16 cellular contexts compared by ENCODE assay signal in genomic region chr5:55913396-55914140, GRCh38.
A peak's percentile ranks its signal among the peaks of the same experiment; 100 is the strongest.
DNase-seq lines count a peak whose midpoint lies in the region; ATAC-seq and FAIRE-seq lines count a peak whose summit lies in the region.
"Had no signal": no experiment of that assay in that cellular context is flagged by ENCODE, and none has a peak within 500 bp of the region (broad histone marks: within the 10 kb centered on the region; RNA-seq: fewer than 3 reads in every experiment).

No MANE protein-coding gene starts in this region.

- DNase-seq in small intestine (peak; percentile 39), HuH-7.5 (ENCODE audit: low spot score) (no peak), GM19240 (ENCODE audit: insufficient read length, low spot score) (no peak)
- DNase-seq in stimulated activated naive CD8-positive, alpha-beta T cell treated with anti-CD3 and anti-CD28 coated beads, Interleukin-15, Interleukin-2, amounts not matched to agents 100 U/mL and 50 U/mL, for 24 hours = no peak
- DNase-seq: activated CD4-positive, alpha-beta T cell treated with anti-CD3 and anti-CD28 coated beads for 1 hour; brain microvascular endothelial cell; GOT3; NCI-H187; NK-92 treated with Interleukin-12 subunit alpha and Interleukin-12 subunit beta, amount 100 ng/mL, for 24 hours had no signal

- H3K4me3 ChIP-seq in small intestine (ENCODE audit: low read depth in 1 of 2, low read length in 2 of 2) = no peak overlapping the region
- H3K4me3 ChIP-seq: hepatocyte, lung had no signal

- no peak overlapping the region for H3K27ac ChIP-seq in small intestine (ENCODE audit: low read depth in 1 of 2, low read length in 1 of 2)
- H3K27ac ChIP-seq: brain microvascular endothelial cell, hepatocyte had no signal

- peaks cover 0 to 2% of the 10 kb centered on the region in 2 donors for H3K4me1 ChIP-seq in small intestine (ENCODE audit: control insufficient read depth in 2 of 2, insufficient read depth in 1 of 2, low read depth in 1 of 2, low read length in 1 of 2)

- 46 to 78% (median 66%) methylated on average over 9 of the region's 9 CpGs for WGBS in small intestine, 3 donors

- ATAC-seq in GM19324 (IDR thresholded peaks at IDR 0.05; ENCODE audit: low FRiP score, unreplicated experiment) (peak; percentile 47), HG02678 (IDR thresholded peaks at IDR 0.05; ENCODE audit: unreplicated experiment) (peak; percentile 53), HG03442 (IDR thresholded peaks at IDR 0.05; ENCODE audit: unreplicated experiment) (peak; percentile 33)
- ATAC-seq in stimulated activated naive CD8-positive, alpha-beta T cell treated with anti-CD3 and anti-CD28 coated beads, Interleukin-15, Interleukin-2, amounts not matched to agents 100 U/mL and 50 U/mL, for 24 hours = no peak
- ATAC-seq: stimulated activated memory B cell treated with anti-CD40 and anti-IgM and Interleukin-4, amounts not matched to agents 10 μg/mL and 1 μg/mL and 100 μg/mL, for 72 hours had no signal

- no peaks in the 10 kb centered on the region for H3K9me3 ChIP-seq in small intestine (ENCODE audit: control insufficient read depth, low read depth)

- FAIRE-seq in small intestine (lab: Jason Lieb, UNC) = no peak
- FAIRE-seq: endothelial cell of umbilical vein had no signal

- no peaks in the 10 kb centered on the region for H3K27me3 ChIP-seq in small intestine (ENCODE audit: control insufficient read depth in 2 of 2, insufficient read depth in 2 of 2, low read length in 2 of 2)
- H3K27me3 ChIP-seq: brain microvascular endothelial cell, hepatocyte had no signal

- no peaks in the 10 kb centered on the region for H3K36me3 ChIP-seq in small intestine (ENCODE audit: control insufficient read depth in 2 of 2, insufficient read depth in 2 of 2, low read length in 2 of 2)
- H3K36me3 ChIP-seq: brain microvascular endothelial cell had no signal
